Comparison of ENCODE assay signal across 11 cellular contexts in the genomic region with DNA sequence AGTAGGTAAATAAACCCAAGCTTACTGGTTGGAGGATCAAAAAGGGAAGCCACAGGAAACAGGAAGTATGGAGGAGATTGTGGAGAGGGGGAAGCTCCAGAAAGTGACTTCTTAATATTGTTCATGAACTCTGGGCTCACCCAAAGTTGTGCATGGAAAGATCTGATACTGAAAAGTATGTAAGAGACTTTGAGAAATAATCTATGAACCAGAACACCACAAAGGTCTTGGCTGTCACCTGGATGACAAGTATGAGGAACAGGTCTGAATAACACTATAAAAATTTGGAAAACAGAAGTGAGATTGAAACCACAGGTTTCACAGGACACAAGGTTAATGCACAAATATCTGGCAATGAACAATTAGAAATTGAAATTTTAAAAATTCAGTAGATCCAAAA.
"Had no signal": no experiment of that assay in that cellular context is flagged by ENCODE, and none has a peak within 500 bp of the region (broad histone marks: within the 10 kb centered on the region; RNA-seq: fewer than 3 reads in every experiment).

No MANE protein-coding gene starts in this region.

- ATAC-seq: activated naive CD4-positive, alpha-beta T cell treated with anti-CD3 and anti-CD28 coated beads, Interleukin-2, amount 50 U/mL, for 72 hours; left lobe of liver; natural killer cell; right cardiac atrium had no signal

- H3K27ac ChIP-seq: dorsolateral prefrontal cortex, esophagus squamous epithelium, tibial artery had no signal

- DNase-seq: dorsolateral prefrontal cortex, esophagus squamous epithelium, immature natural killer cell, natural killer cell, posterior cingulate gyrus, right cardiac atrium, small intestine, SW 1271, tibial artery had no signal

- H3K27me3 ChIP-seq: dorsolateral prefrontal cortex, esophagus squamous epithelium, tibial artery had no signal

- H3K4me1 ChIP-seq: esophagus squamous epithelium, tibial artery had no signal

- H3K36me3 Mint-ChIP-seq: immature natural killer cell, natural killer cell had no signal

- H3K27ac Mint-ChIP-seq: activated naive CD4-positive, alpha-beta T cell treated with anti-CD3 and anti-CD28 coated beads, Interleukin-2, amount 50 U/mL, for 72 hours; immature natural killer cell; natural killer cell had no signal

- H3K9me3 ChIP-seq: esophagus squamous epithelium, tibial artery had no signal

- H3K4me1 Mint-ChIP-seq: immature natural killer cell, natural killer cell had no signal

- H3K9me3 Mint-ChIP-seq: activated naive CD4-positive, alpha-beta T cell treated with anti-CD3 and anti-CD28 coated beads, Interleukin-2, amount 50 U/mL, for 72 hours had no signal

- H3K4me3 Mint-ChIP-seq: immature natural killer cell, natural killer cell had no signal

- H3K4me3 ChIP-seq: dorsolateral prefrontal cortex, esophagus squamous epithelium, tibial artery had no signal

- H3K36me3 ChIP-seq: esophagus squamous epithelium, tibial artery had no signal
